Comparison of ENCODE assay signal across 1 cellular context in the genomic region with DNA sequence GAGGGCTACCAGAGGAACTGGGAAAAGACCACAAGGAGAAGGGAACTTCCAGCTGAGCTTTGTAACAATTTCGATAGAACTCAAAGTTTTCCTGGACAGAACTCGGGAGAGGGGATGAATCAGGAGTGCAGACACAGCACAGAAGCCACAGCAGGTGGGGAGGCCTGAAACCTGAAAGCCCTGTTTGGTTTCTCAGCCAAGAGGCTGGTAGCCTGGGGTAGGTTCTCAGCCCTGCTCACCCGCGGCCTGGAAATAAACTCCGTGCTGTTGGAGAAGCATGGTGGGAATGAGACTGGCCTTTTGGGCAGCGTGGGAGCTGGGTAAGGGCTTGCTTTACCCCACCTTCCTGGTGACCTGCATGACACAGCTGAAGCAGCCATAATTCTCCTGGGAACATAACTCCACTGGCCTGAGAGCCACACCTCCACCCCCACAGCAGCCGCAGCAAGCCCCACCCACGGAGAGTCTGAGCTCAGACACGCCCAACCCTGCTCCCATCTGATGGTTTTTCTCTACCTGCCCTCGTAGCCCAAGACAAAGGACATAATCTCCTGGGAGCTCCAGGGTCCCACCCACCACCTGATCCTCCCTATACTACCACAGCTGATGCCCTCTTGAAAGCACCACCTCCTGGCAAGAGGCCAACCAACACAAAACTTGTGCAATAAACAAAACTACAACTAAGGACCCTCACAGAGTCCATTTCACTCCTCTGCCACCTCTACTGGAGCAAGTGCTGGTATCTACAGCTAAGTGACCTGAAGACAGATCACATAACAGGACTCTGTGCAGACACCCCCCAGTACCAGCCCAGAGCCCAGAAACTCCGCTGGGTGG.
TF ChIP-seq lines count a peak whose summit lies in the region.

No MANE protein-coding gene starts in this region.

TF ChIP-seq in Ishikawa, 13 proteins besides CTCF, POLR2A, EP300 and RAD21 (continued from another document):
- TF ChIP-seq, protein P1, sequence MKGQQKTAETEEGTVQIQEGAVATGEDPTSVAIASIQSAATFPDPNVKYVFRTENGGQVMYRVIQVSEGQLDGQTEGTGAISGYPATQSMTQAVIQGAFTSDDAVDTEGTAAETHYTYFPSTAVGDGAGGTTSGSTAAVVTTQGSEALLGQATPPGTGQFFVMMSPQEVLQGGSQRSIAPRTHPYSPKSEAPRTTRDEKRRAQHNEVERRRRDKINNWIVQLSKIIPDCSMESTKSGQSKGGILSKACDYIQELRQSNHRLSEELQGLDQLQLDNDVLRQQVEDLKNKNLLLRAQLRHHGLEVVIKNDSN (IDR thresholded peaks at IDR 0.05): 0 out of 2 replicates have a peak, but pooled peaks have one; percentile 8
- TF ChIP-seq TCF12 (IDR thresholded peaks at IDR 0.05; ENCODE audit: low read depth) (peak; percentile 45; the same call in 1 of the 2 replicates), YY1 (IDR thresholded peaks at IDR 0.05; ENCODE audit: low read depth) (0 out of 2 replicates have a peak, but pooled peaks have one; percentile 42), FOXM1 (IDR thresholded peaks at IDR 0.05; ENCODE audit: borderline replicate concordance, low read depth) (no peak), TAF1 (IDR thresholded peaks at IDR 0.05; ENCODE audit: low read depth) (no peak)
- TF ChIP-seq, protein P2, sequence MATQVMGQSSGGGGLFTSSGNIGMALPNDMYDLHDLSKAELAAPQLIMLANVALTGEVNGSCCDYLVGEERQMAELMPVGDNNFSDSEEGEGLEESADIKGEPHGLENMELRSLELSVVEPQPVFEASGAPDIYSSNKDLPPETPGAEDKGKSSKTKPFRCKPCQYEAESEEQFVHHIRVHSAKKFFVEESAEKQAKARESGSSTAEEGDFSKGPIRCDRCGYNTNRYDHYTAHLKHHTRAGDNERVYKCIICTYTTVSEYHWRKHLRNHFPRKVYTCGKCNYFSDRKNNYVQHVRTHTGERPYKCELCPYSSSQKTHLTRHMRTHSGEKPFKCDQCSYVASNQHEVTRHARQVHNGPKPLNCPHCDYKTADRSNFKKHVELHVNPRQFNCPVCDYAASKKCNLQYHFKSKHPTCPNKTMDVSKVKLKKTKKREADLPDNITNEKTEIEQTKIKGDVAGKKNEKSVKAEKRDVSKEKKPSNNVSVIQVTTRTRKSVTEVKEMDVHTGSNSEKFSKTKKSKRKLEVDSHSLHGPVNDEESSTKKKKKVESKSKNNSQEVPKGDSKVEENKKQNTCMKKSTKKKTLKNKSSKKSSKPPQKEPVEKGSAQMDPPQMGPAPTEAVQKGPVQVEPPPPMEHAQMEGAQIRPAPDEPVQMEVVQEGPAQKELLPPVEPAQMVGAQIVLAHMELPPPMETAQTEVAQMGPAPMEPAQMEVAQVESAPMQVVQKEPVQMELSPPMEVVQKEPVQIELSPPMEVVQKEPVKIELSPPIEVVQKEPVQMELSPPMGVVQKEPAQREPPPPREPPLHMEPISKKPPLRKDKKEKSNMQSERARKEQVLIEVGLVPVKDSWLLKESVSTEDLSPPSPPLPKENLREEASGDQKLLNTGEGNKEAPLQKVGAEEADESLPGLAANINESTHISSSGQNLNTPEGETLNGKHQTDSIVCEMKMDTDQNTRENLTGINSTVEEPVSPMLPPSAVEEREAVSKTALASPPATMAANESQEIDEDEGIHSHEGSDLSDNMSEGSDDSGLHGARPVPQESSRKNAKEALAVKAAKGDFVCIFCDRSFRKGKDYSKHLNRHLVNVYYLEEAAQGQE (IDR thresholded peaks at IDR 0.05; ENCODE audit: low read depth): no peak
TF ChIP-seq in Ishikawa: peak in this region for 5.
